Comparison of ENCODE assay signal across 10 cellular contexts in the genomic region with DNA sequence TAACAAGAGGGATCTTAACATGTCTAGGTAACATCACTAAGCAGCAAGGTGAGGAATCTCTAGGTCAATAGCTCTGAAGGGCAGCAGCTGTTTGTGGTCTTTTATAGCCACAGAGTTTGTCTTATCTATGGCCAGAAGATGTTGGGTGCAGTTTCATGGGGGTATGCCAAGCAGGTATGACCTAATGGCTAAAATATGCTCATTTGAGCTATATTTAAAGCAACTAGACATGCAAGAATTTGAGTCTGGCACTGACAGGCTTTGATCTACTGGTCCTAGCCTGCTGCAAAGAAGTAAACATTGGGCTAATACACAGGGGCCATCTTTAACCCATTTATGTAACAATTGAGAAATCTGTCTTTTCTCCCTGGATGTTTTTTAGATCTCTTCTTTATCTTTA. TPM values are rescaled to one million over a fixed set of nuclear protein-coding genes. Genes with fewer than 3 reads are reported as not detected.
DNase-seq lines count a peak whose midpoint lies in the region; ATAC-seq and TF ChIP-seq lines count a peak whose summit lies in the region.
"Had no signal": no experiment of that assay in that cellular context is flagged by ENCODE, and none has a peak within 500 bp of the region (broad histone marks: within the 10 kb centered on the region; RNA-seq: fewer than 3 reads in every experiment).

No MANE protein-coding gene starts in this region.

- H3K4me3 ChIP-seq in AG09309 (ENCODE audit: control insufficient read depth, low read depth, low read length) (no peak overlapping the region), cardiac fibroblast (replicated peaks in 1 of 2; ENCODE audit: low read depth in 2 of 2, low read length in 2 of 2) (no peak overlapping the region), lower lobe of right lung (no peak overlapping the region)

- TF ChIP-seq CTCF in AG09309 (IDR thresholded peaks at IDR 0.05; ENCODE audit: control insufficient read depth, insufficient read depth, low read depth, low read length, missing control alignments): no peak
- no peak for TF ChIP-seq CTCF in cardiac fibroblast (IDR thresholded peaks at IDR 0.05; ENCODE audit: low read depth, low read length)
- no peak for TF ChIP-seq CTCF in lower lobe of right lung (IDR thresholded peaks at IDR 0.05)

- no peaks in the 10 kb centered on the region for H3K36me3 ChIP-seq in lower lobe of right lung

- no peak overlapping the region for H3K27ac ChIP-seq in lower lobe of right lung

- intact Hi-C loops in lower lobe of right lung (cut with DNase I): no loop called here

- no peaks in the 10 kb centered on the region for H3K9me3 ChIP-seq in lower lobe of right lung

- H3K27me3 ChIP-seq in lower lobe of right lung (ENCODE audit: low read depth): no peaks in the 10 kb centered on the region

- H3K4me1 ChIP-seq in lower lobe of right lung: peaks cover 6% of the 10 kb centered on the region

- DNase-seq in AG09309 (ENCODE audit: low read depth): peak; percentile 79
- peak; percentile 95 for DNase-seq in LHCN-M2 (ENCODE audit: low read depth)
- peak; percentile 84 to 85 for DNase-seq in cardiac fibroblast (ENCODE audit: low read depth in 2 of 2)
- DNase-seq in lower lobe of right lung: no peak
- no peak for DNase-seq in ecto neural progenitor cell (ENCODE audit: low spot score)
- no peak for DNase-seq in NCI-H128 (lab: John Stamatoyannopoulos, UW; ENCODE audit: unreplicated experiment)
- no peak for DNase-seq in activated T-cell treated with anti-CD3 and anti-CD28 coated beads for 4 hours
- no peak for DNase-seq in NCI-H2227 treated with DMSO at 0.1 percent for 48 hours (lab: John Stamatoyannopoulos, UW)
- DNase-seq: CD4-positive, alpha-beta T cell; stimulated activated naive CD4-positive, alpha-beta T cell treated with Interleukin-2 at 50 U/mL for 16 hours had no signal

- peak; percentile 37 to 45 for ATAC-seq in lower lobe of right lung

RNA-seq across cellular contexts. Expression of gene UGP2, which starts 13.9 kb away (rescaled TPM):
- total RNA-seq in LHCN-M2 (2014; rRNA removed) (216 and 261 TPM in 2 replicates), lower lobe of right lung (144 TPM)
- polyA plus RNA-seq in LHCN-M2 (2012): 170 TPM

Comparison
In these comparisons a context has a peak if more than half of its experiments do, and no peak if none do; other contexts are left out.
1. DNase-seq: peak in AG09309 (single experiment), LHCN-M2 (single experiment) and cardiac fibroblast (2 of 2); none in lower lobe of right lung (single experiment), ecto neural progenitor cell (single experiment), NCI-H128 (single experiment), activated T-cell treated with anti-CD3 and anti-CD28 coated beads for 4 hours (single experiment) and NCI-H2227 treated with DMSO at 0.1 percent for 48 hours (single experiment).